In the genomic region with DNA sequence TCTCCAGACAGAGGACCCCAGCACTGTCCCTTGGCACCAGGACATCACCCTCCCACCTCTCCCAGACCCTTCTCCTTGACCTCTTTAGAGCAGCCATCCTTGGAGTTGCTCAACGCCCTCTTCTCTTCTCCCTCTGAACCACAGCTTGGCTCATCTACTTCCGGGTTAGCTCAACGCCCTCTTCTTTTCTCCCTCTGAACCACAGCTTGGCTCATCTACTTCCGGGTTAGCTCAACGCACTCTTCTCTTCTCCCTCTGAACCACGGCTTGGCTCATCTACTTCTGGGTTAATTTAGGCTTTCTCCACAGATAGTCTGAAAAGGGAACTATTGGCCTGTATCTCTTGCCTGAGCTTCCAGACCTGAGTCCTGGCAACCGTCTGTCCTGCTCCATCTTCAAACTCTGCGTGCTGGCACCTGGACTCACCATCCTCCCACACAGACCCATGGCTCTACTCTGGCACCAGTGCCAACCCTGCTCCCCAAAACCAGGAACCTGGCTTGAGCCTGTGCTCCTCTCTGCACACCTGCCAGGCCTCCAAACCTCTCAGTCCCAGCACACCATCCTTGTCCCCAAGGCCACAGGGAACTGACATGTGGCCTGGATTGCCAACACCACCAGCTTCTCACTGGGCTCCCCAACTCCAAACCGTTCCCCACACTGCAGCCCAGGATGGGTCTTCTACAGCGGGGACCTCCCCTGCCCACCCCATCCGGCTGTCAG, we compare ENCODE assay signal across 7 cellular contexts. TPM values are rescaled to one million over a fixed set of nuclear protein-coding genes. Genes with fewer than 3 reads are reported as not detected.
DNase-seq lines count a peak whose midpoint lies in the region; FAIRE-seq and TF ChIP-seq lines count a peak whose summit lies in the region.
"Had no signal": no experiment of that assay in that cellular context is flagged by ENCODE, and none has a peak within 500 bp of the region (broad histone marks: within the 10 kb centered on the region; RNA-seq: fewer than 3 reads in every experiment).

No MANE protein-coding gene starts in this region.

- H3K27ac ChIP-seq in mammary epithelial cell (ENCODE audit: insufficient read depth, low read depth, low read length): no peak overlapping the region

- peaks cover 4% of the 10 kb centered on the region for H3K36me3 ChIP-seq in mammary epithelial cell (ENCODE audit: insufficient read depth, low read length)

- intact Hi-C loops in mammary epithelial cell (cut with micrococcal nuclease): no loop called here

- TF ChIP-seq CTCF in LNCaP clone FGC (IDR thresholded peaks at IDR 0.05; ENCODE audit: control insufficient read depth, extremely low read depth, insufficient read depth) (no peak), mammary epithelial cell (conservative IDR thresholded peaks at IDR 0.05 in 1 of 2, IDR thresholded peaks at IDR 0.05 in 1 of 2; ENCODE audit: extremely low read depth in 1 of 2, insufficient read depth in 1 of 2, low read depth in 1 of 2, low read length in 2 of 2) (no peak), D721Med (IDR thresholded peaks at IDR 0.05; ENCODE audit: insufficient read depth, missing control alignments) (no peak)

- no peaks in the 10 kb centered on the region for H4K20me1 ChIP-seq in mammary epithelial cell (ENCODE audit: insufficient read depth, low read length)

- no peaks in the 10 kb centered on the region for H3K9me3 ChIP-seq in mammary epithelial cell (replicated peaks; ENCODE audit: insufficient read depth, low read length)
- H3K9me3 ChIP-seq: esophagus squamous epithelium had no signal

- no peak for DNase-seq in LNCaP clone FGC (ENCODE audit: low read depth)
- DNase-seq in mammary epithelial cell: no peak
- DNase-seq in renal cortical epithelial cell (ENCODE audit: low read depth): peak; percentile 15
- no peak for DNase-seq in GM19239 (ENCODE audit: insufficient read length, low spot score)
- no peak for DNase-seq in NCI-H2029 (lab: John Stamatoyannopoulos, UW)
- DNase-seq in D721Med (ENCODE audit: insufficient read length, low spot score): no peak
- DNase-seq: esophagus squamous epithelium had no signal

- no peak overlapping the region for H2AFZ ChIP-seq in mammary epithelial cell (ENCODE audit: low read depth, low read length)

- WGBS in mammary epithelial cell (ENCODE audit: low coverage, missing lambda C conversion rate): 75% methylated on average over 9 of the region's 11 CpGs

- peaks cover 52% of the 10 kb centered on the region for H3K79me2 ChIP-seq in mammary epithelial cell (ENCODE audit: insufficient read depth, low read length)

- no peak for FAIRE-seq in GM19239 (lab: Jason Lieb, UNC)
- FAIRE-seq in D721Med (lab: Jason Lieb, UNC): no peak

- no peaks in the 10 kb centered on the region for H3K27me3 ChIP-seq in mammary epithelial cell (ENCODE audit: insufficient read depth, low read length)
- H3K27me3 ChIP-seq: esophagus squamous epithelium had no signal

- H3K4me3 ChIP-seq in LNCaP clone FGC (ENCODE audit: low read depth, low read length) (peak overlapping the region; percentile 33), mammary epithelial cell (replicated peaks in 1 of 3; ENCODE audit: insufficient read depth in 1 of 3, low read depth in 2 of 3, low read length in 3 of 3) (no peak overlapping the region)
- H3K4me3 ChIP-seq: esophagus squamous epithelium had no signal

- in situ Hi-C loops in mammary epithelial cell (cut with MboI; ENCODE audit: low sequenced_read_pairs in 2 of 2): no loop called here

- dilution Hi-C loops in mammary epithelial cell (cut with HindIII; ENCODE audit: low sequenced_read_pairs): no loop called here

- peak overlapping the region; percentile 54 for H3K4me2 ChIP-seq in mammary epithelial cell (ENCODE audit: insufficient read depth, low read depth, low read length)

- BruUV-seq in mammary epithelial cell (replicated peaks; lab: Mats Ljungman, UMichigan): no TSS peak

- CTCF ChIA-PET in mammary epithelial cell (lab: Charles Lee; ENCODE audit: low non-redundant PET): no interaction called here

- peaks cover 33% of the 10 kb centered on the region for H3K4me1 ChIP-seq in mammary epithelial cell (ENCODE audit: insufficient read depth, low read length)

- H3K9ac ChIP-seq in mammary epithelial cell (ENCODE audit: insufficient read depth, low read length): no peak overlapping the region

RNA-seq across cellular contexts. Expression of a gene that starts 25.3 kb away (rescaled TPM):
- 10 to 100 TPM; 23.5 to 26.6 TPM for total RNA-seq in mammary epithelial cell
- 14.6 TPM for polyA plus RNA-seq in mammary epithelial cell
- polyA minus RNA-seq in mammary epithelial cell: 37.0 TPM
- 13.2 and 22.2 TPM in 2 replicates for total RNA-seq in renal cortical epithelial cell

RNA-seq across cellular contexts. Expression of a gene that starts 49.3 kb away (rescaled TPM):
- total RNA-seq in mammary epithelial cell: under 1 TPM; 0.47 to 0.83 TPM
- 0.03 TPM for polyA plus RNA-seq in mammary epithelial cell
- not detected for polyA minus RNA-seq in mammary epithelial cell
- total RNA-seq in renal cortical epithelial cell: 3.1 and 4.7 TPM in 2 replicates

RNA-seq across cellular contexts. Expression of a gene that starts 59.5 kb away (rescaled TPM):
- total RNA-seq in mammary epithelial cell (100 to 1,000 TPM in 1 of 2 donors, 10 to 100 TPM in 1; 84.2 to 103 TPM), renal cortical epithelial cell (72.9 and 84.6 TPM in 2 replicates)
- 70.6 TPM for polyA plus RNA-seq in mammary epithelial cell
- polyA minus RNA-seq in mammary epithelial cell: 272 TPM

RNA-seq across cellular contexts. Expression of a gene that starts 59.6 kb away (rescaled TPM):
- 1 to 10 TPM; 1.7 to 1.8 TPM for total RNA-seq in mammary epithelial cell
- 1.1 TPM for polyA plus RNA-seq in mammary epithelial cell
- not detected for polyA minus RNA-seq in mammary epithelial cell
- 0.87 and 2.3 TPM in 2 replicates for total RNA-seq in renal cortical epithelial cell
